ENCODE assay signal across 8 cellular contexts in the genomic region with DNA sequence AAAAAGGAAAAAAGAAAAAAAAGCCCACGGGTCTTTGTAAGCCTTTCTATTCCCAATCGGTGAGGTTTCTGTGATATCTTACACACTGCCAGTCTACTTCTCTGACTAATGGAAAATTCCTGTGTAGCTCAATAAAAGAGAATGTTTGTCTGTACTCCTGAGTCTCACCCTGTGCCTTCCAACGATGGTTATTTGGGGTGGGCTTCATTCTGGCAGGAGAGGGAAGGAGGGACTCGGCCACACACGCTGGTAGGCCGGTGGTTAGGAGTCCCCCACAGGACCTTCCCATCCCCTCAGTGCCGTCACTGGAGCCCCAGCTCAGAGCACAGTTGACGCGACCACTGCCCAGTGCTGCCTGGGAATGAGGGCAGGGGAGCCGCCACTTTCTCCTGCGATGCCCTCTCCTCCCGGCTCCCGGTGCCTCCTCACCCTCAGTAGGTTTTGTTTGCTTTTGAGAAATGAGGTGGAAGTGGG.
A peak's percentile ranks its signal among the peaks of the same experiment; 100 is the strongest.
DNase-seq lines count a peak whose midpoint lies in the region; ATAC-seq and TF ChIP-seq lines count a peak whose summit lies in the region.

No MANE protein-coding gene starts in this region.

- peak overlapping the region; percentile 38; the same call in 1 of the 2 replicates for H2AFZ ChIP-seq in Karpas-422 (ENCODE audit: low read length)

- H3K79me2 ChIP-seq in Karpas-422 (ENCODE audit: low read length), result no peaks in the 10 kb centered on the region

- intact Hi-C loops in right lobe of liver (cut with DNase I), result no loop called here

- peak overlapping the region; percentile 71 for H3K4me3 ChIP-seq in Karpas-422 (ENCODE audit: low read length)
- H3K4me3 ChIP-seq in cardiac fibroblast (replicated peaks in 1 of 2; ENCODE audit: low read depth in 2 of 2, low read length in 2 of 2), result peak overlapping the region in 1 of 2 donors; percentile 36
- H3K4me3 ChIP-seq in right lobe of liver, result peak overlapping the region in 2 of 3 donors; percentile 17 to 44
- H3K4me3 ChIP-seq in thymus (ENCODE audit: low read length), result peak overlapping the region; percentile 57

- TF ChIP-seq POLR2A in right lobe of liver (IDR thresholded peaks at IDR 0.05), result peak; percentile 18

- peak overlapping the region; percentile 54 for H3K27ac ChIP-seq in Karpas-422 (ENCODE audit: low read length)
- peak overlapping the region; percentile 34 to 45 (median 38) for H3K27ac ChIP-seq in right lobe of liver
- peak overlapping the region; percentile 70 for H3K27ac ChIP-seq in thymus (ENCODE audit: low read depth)

- H3K4me2 ChIP-seq in Karpas-422 (ENCODE audit: low read depth, low read length, poor library complexity, severe bottlenecking), result peak overlapping the region; percentile 99

- TF ChIP-seq CTCF in cardiac fibroblast (IDR thresholded peaks at IDR 0.05; ENCODE audit: low read depth, low read length) (no peak), right lobe of liver (IDR thresholded peaks at IDR 0.05) (no peak)

- ATAC-seq in right lobe of liver (peak; percentile 4 to 46 (median 38)), HG02610 (IDR thresholded peaks at IDR 0.05; ENCODE audit: unreplicated experiment) (no peak)

- H3K9me3 ChIP-seq in Karpas-422 (ENCODE audit: low read length) (no peaks in the 10 kb centered on the region), right lobe of liver (no peaks in the 10 kb centered on the region), thymus (ENCODE audit: control insufficient read depth) (no peaks in the 10 kb centered on the region)

- no peaks in the 10 kb centered on the region for H3K27me3 ChIP-seq in Karpas-422 (ENCODE audit: low read length)
- H3K27me3 ChIP-seq in right lobe of liver, result no peaks in the 10 kb centered on the region
- no peaks in the 10 kb centered on the region for H3K27me3 ChIP-seq in thymus (ENCODE audit: control insufficient read depth, insufficient read depth)

- H3K4me1 ChIP-seq in Karpas-422 (ENCODE audit: low read length) (peaks cover 34% of the 10 kb centered on the region), right lobe of liver (peaks cover 0 to 13% (median 0%) of the 10 kb centered on the region in 4 donors), thymus (ENCODE audit: control insufficient read depth, insufficient read depth, low read length) (no peaks in the 10 kb centered on the region)

- H3K9ac ChIP-seq in Karpas-422 (ENCODE audit: low read length), result peak overlapping the region; percentile 78

- no peaks in the 10 kb centered on the region for H3K9me2 ChIP-seq in Karpas-422 (replicated peaks; ENCODE audit: insufficient read depth, low read length)

- 72% methylated on average over 7 of the region's 13 CpGs for WGBS in right lobe of liver (ENCODE audit: insufficient coverage, low coverage, low lambda C conversion rate, missing lambda C conversion rate)
- WGBS in thymus, result 80% methylated on average over 13 of the region's 13 CpGs

- H3K36me3 ChIP-seq in Karpas-422 (ENCODE audit: insufficient read depth, low read length), result no peaks in the 10 kb centered on the region
- peaks cover 0 to 11% (median 0%) of the 10 kb centered on the region in 4 donors for H3K36me3 ChIP-seq in right lobe of liver
- peaks cover 14% of the 10 kb centered on the region for H3K36me3 ChIP-seq in thymus (ENCODE audit: control insufficient read depth, insufficient read depth)

- peak; percentile 69 for DNase-seq in GM03348 (ENCODE audit: low spot score)
- DNase-seq in Karpas-422, result peak; percentile 48
- peak; percentile 56 to 69 for DNase-seq in cardiac fibroblast (ENCODE audit: low read depth in 2 of 2)
- peak in 2 of 3 donors; percentile 24 to 46 for DNase-seq in right lobe of liver
- no peak for DNase-seq in midbrain (lab: John Stamatoyannopoulos, UW)
- no peak for DNase-seq in SHP77 (lab: John Stamatoyannopoulos, UW)

- no peaks in the 10 kb centered on the region for H4K20me1 ChIP-seq in Karpas-422 (ENCODE audit: insufficient read depth, low read depth, low read length)

Comparison
In these comparisons a context has a peak if more than half of its experiments do, and no peak if none do; other contexts are left out.
1. DNase-seq: peak in GM03348 (single experiment), Karpas-422 (single experiment), cardiac fibroblast (2 of 2) and right lobe of liver (2 of 3); none in midbrain (single experiment) and SHP77 (0 of 2).
2. Peak in every context shown above with its lines, with median percentiles within 50 percentile points of each other: H3K27ac ChIP-seq.